Comparison of ENCODE assay signal across 25 cellular contexts in the genomic region with DNA sequence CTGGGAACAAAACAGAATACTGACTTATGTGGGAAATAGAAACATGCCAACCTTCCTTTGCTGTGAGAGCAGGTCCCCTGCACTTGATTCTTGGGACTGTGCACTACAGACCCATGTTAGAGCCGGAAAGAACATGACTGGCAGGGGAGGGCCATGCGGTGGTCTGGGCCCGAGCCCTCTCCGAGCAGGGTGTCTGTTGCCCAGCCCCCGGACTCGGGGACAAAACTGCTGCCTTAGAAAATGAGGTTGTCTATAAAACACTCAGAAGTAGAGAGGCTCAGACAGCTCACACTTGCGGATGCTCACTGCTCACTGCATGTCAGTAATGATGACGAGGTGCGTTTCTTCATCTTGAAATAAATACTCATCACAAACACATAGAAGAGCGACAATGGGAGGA.
"Had no signal": no experiment of that assay in that cellular context is flagged by ENCODE, and none has a peak within 500 bp of the region (broad histone marks: within the 10 kb centered on the region; RNA-seq: fewer than 3 reads in every experiment).

No MANE protein-coding gene starts in this region.

- H3K4me1 ChIP-seq: lower lobe of right lung, neural progenitor cell, tibial artery, uterus had no signal

- H3K4me1 Mint-ChIP-seq: immature natural killer cell, nephron had no signal

- H3K36me3 Mint-ChIP-seq: immature natural killer cell, neural progenitor cell, type B pancreatic cell had no signal

- H3K27ac Mint-ChIP-seq: immature natural killer cell; nephron; neural progenitor cell; progenitor cell of endocrine pancreas; stimulated activated effector memory CD8-positive, alpha-beta T cell treated with anti-CD3 and anti-CD28 coated beads, Interleukin-12 subunit alpha, Interleukin-12 subunit beta, amount 100 ng/mL, for 72 hours; type B pancreatic cell had no signal

- ATAC-seq: left colon; left ventricle myocardium superior; lower lobe of right lung; sciatic nerve; stimulated activated effector memory CD8-positive, alpha-beta T cell treated with anti-CD3 and anti-CD28 coated beads, Interleukin-12 subunit alpha, Interleukin-12 subunit beta, amount 100 ng/mL, for 72 hours had no signal

- H3K4me3 ChIP-seq: lower lobe of right lung, neural progenitor cell, smooth muscle cell, stomach, tibial artery, uterus had no signal

- H3K9me3 Mint-ChIP-seq: immature natural killer cell; nephron; neural progenitor cell; stimulated activated effector memory CD8-positive, alpha-beta T cell treated with anti-CD3 and anti-CD28 coated beads, Interleukin-12 subunit alpha, Interleukin-12 subunit beta, amount 100 ng/mL, for 72 hours; type B pancreatic cell had no signal

- FAIRE-seq: frontal cortex had no signal

- H3K27ac ChIP-seq: lower lobe of right lung, neural progenitor cell, parathyroid adenoma, stomach, tibial artery, uterus had no signal

- DNase-seq: cortex of kidney; effector CD4-positive, alpha-beta T cell; hypothalamus; immature natural killer cell; islet precursor cell; kidney glomerular epithelial cell; left colon; left ventricle myocardium superior; lower lobe of right lung; stimulated activated CD4-positive, alpha-beta T cell treated with anti-CD3 and anti-CD28 coated beads, Interleukin-12 subunit alpha, Interleukin-12 subunit beta, amount 100 ng/mL, for 4 hours; stimulated activated CD4-positive, alpha-beta T cell treated with anti-CD3 and anti-CD28 coated beads, Interleukin-2, amount 100 ng/mL, for 24 hours; stimulated activated CD4-positive, alpha-beta T cell treated with anti-CD3 and anti-CD28 coated beads, Interleukin-4, amount 100 ng/mL, for 24 hours; stimulated activated naive CD4-positive, alpha-beta T cell treated with Interleukin-2 at 50 U/mL for 16 hours; stomach; uterus had no signal

- H2AFZ ChIP-seq: neural progenitor cell, parathyroid adenoma had no signal

- H3K4me2 ChIP-seq: neural progenitor cell, smooth muscle cell had no signal

- H3K9me3 ChIP-seq: lower lobe of right lung, stomach, tibial artery, uterus had no signal

- H3K9ac ChIP-seq: neural progenitor cell, parathyroid adenoma had no signal

- H3K4me3 Mint-ChIP-seq: immature natural killer cell; nephron; neural progenitor cell; stimulated activated effector memory CD8-positive, alpha-beta T cell treated with anti-CD3 and anti-CD28 coated beads, Interleukin-12 subunit alpha, Interleukin-12 subunit beta, amount 100 ng/mL, for 72 hours; type B pancreatic cell had no signal

- H3K36me3 ChIP-seq: lower lobe of right lung, neural progenitor cell, stomach, tibial artery, uterus had no signal

- H3K79me2 ChIP-seq: parathyroid adenoma had no signal

- H3K27me3 ChIP-seq: neural progenitor cell, uterus had no signal
